Comparison of ENCODE assay signal across 9 cellular contexts in genomic region chr5:143399616-143400540, GRCh38. TPM values are rescaled to one million over a fixed set of nuclear protein-coding genes. Genes with fewer than 3 reads are reported as not detected.
DNase-seq lines count a peak whose midpoint lies in the region; ATAC-seq and TF ChIP-seq lines count a peak whose summit lies in the region.
"Had no signal": no experiment of that assay in that cellular context is flagged by ENCODE, and none has a peak within 500 bp of the region (broad histone marks: within the 10 kb centered on the region; RNA-seq: fewer than 3 reads in every experiment).

No MANE protein-coding gene starts in this region.

- H3K9ac ChIP-seq in BLaER1 treated with 17β-estradiol and CSF1 and Interleukin-3, amounts not matched to agents 10 nM and 100 nM = peak overlapping the region; percentile 95 to 99 (median 98)

- no peak for TF ChIP-seq CTCF in chondrocyte (IDR thresholded peaks at IDR 0.05)

- H3K9me3 Mint-ChIP-seq in IgD-negative memory B cell = no peaks in the 10 kb centered on the region
- no peaks in the 10 kb centered on the region for H3K9me3 Mint-ChIP-seq in chondrocyte (ENCODE audit: low read depth)
- H3K9me3 Mint-ChIP-seq in naive thymus-derived CD8-positive, alpha-beta T cell = no peaks in the 10 kb centered on the region

- H3K9me3 ChIP-seq in BLaER1 treated with 17β-estradiol and CSF1 and Interleukin-3, amounts not matched to agents 10 nM and 100 nM (replicated peaks in 1 of 11) = no peaks in the 10 kb centered on the region

- peaks cover 0 to 26% (median 4%) of the 10 kb centered on the region in 11 experiments; a peak in 8 of 22 replicates for H3K27me3 ChIP-seq in BLaER1 treated with 17β-estradiol and CSF1 and Interleukin-3, amounts not matched to agents 10 nM and 100 nM

- H3K4me3 ChIP-seq in BLaER1 treated with 17β-estradiol and CSF1 and Interleukin-3, amounts not matched to agents 10 nM and 100 nM = peak overlapping the region; percentile 86 to 99 (median 96)

- H3K27ac ChIP-seq in BLaER1 treated with 17β-estradiol and CSF1 and Interleukin-3, amounts not matched to agents 10 nM and 100 nM = peak overlapping the region in 10 of 11 experiments; percentile 96 to 100 (median 99); a peak in 20 of 22 replicates

- H3K4me1 Mint-ChIP-seq in IgD-negative memory B cell = peaks cover 49 to 67% (median 54%) of the 10 kb centered on the region in 3 donors
- peaks cover 74% of the 10 kb centered on the region for H3K4me1 Mint-ChIP-seq in chondrocyte (ENCODE audit: low read depth)
- H3K4me1 Mint-ChIP-seq in naive thymus-derived CD8-positive, alpha-beta T cell = peaks cover 21 to 73% (median 59%) of the 10 kb centered on the region in 4 donors

- peaks cover 9 to 52% (median 31%) of the 10 kb centered on the region in 10 experiments for H3K4me1 ChIP-seq in BLaER1 treated with 17β-estradiol and CSF1 and Interleukin-3, amounts not matched to agents 10 nM and 100 nM

- H3K36me3 Mint-ChIP-seq in IgD-negative memory B cell (peaks cover 7% of the 10 kb centered on the region), chondrocyte (ENCODE audit: low read depth) (peaks cover 10% of the 10 kb centered on the region)
- peaks cover 0 to 30% (median 22%) of the 10 kb centered on the region in 3 donors for H3K36me3 Mint-ChIP-seq in naive thymus-derived CD8-positive, alpha-beta T cell

- H3K4me2 ChIP-seq in BLaER1 treated with 17β-estradiol and CSF1 and Interleukin-3, amounts not matched to agents 10 nM and 100 nM = peak overlapping the region; percentile 79 to 96 (median 89)

- peak overlapping the region; percentile 89 to 99 (median 96) for H3K4me3 Mint-ChIP-seq in IgD-negative memory B cell
- peak overlapping the region; percentile 40 for H3K4me3 Mint-ChIP-seq in chondrocyte (ENCODE audit: unreplicated experiment)
- H3K4me3 Mint-ChIP-seq in naive thymus-derived CD8-positive, alpha-beta T cell = peak overlapping the region; percentile 70 to 96 (median 91)

- ATAC-seq in naive thymus-derived CD8-positive, alpha-beta T cell = no peak
- ATAC-seq in GM18502 (IDR thresholded peaks at IDR 0.05; ENCODE audit: poor library complexity, unreplicated experiment) = no peak

- H4K20me1 ChIP-seq in BLaER1 treated with 17β-estradiol and CSF1 and Interleukin-3, amounts not matched to agents 10 nM and 100 nM = peaks cover 74 to 83% (median 81%) of the 10 kb centered on the region in 11 experiments

- POLR2A ChIA-PET in naive thymus-derived CD8-positive, alpha-beta T cell (lab: Charles Lee) = no interaction called here

- H3K27me3 Mint-ChIP-seq in IgD-negative memory B cell (no peaks in the 10 kb centered on the region), chondrocyte (ENCODE audit: low read depth) (no peaks in the 10 kb centered on the region)
- H3K27me3 Mint-ChIP-seq in naive thymus-derived CD8-positive, alpha-beta T cell = no peaks in the 10 kb centered on the region

- H3K36me3 ChIP-seq in BLaER1 treated with 17β-estradiol and CSF1 and Interleukin-3, amounts not matched to agents 10 nM and 100 nM = peaks cover 18 to 50% (median 30%) of the 10 kb centered on the region in 11 experiments

- DNase-seq in chondrocyte (ENCODE audit: low spot score) (no peak), NCI-H2227 treated with DMSO at 0.1 percent for 48 hours (lab: John Stamatoyannopoulos, UW) (no peak), NOMO-1 (lab: John Stamatoyannopoulos, UW; ENCODE audit: unreplicated experiment in 2 of 2) (no peak), 8988T (no peak)
- DNase-seq in naive thymus-derived CD8-positive, alpha-beta T cell = no peak
- DNase-seq: activated CD8-positive, alpha-beta memory T cell treated with anti-CD3 and anti-CD28 coated beads, Interleukin-2, amount 50 U/mL, for 4 hours had no signal

- H3K27ac Mint-ChIP-seq in IgD-negative memory B cell = peak overlapping the region in 2 of 3 donors; percentile 47 to 100
- H3K27ac Mint-ChIP-seq in chondrocyte (ENCODE audit: unreplicated experiment) = no peak overlapping the region
- peak overlapping the region in 7 of 10 donors; percentile 29 to 86 (median 61) for H3K27ac Mint-ChIP-seq in naive thymus-derived CD8-positive, alpha-beta T cell

RNA-seq across cellular contexts. Expression of gene NR3C1, which starts 3.6 kb away (rescaled TPM):
- 78.4 TPM for polyA plus RNA-seq in IgD-negative memory B cell
- total RNA-seq in chondrocyte = 37.1 to 46.4 TPM (median 44.6 TPM) in 3 replicates
- 100 to 1,000 TPM; 131 to 133 TPM for total RNA-seq in naive thymus-derived CD8-positive, alpha-beta T cell
- 10 to 100 TPM; 60.2 to 83.9 (median 67.1) TPM for polyA plus RNA-seq in naive thymus-derived CD8-positive, alpha-beta T cell

Comparison
In these comparisons a context has a peak if more than half of its experiments do, and no peak if none do; other contexts are left out.
1. H3K4me3 Mint-ChIP-seq: peak in every context shown above with its lines; median percentile 96 in IgD-negative memory B cell; 91 in naive thymus-derived CD8-positive, alpha-beta T cell; 40 in chondrocyte.